Comparison of ENCODE assay signal across 10 cellular contexts in the genomic region with DNA sequence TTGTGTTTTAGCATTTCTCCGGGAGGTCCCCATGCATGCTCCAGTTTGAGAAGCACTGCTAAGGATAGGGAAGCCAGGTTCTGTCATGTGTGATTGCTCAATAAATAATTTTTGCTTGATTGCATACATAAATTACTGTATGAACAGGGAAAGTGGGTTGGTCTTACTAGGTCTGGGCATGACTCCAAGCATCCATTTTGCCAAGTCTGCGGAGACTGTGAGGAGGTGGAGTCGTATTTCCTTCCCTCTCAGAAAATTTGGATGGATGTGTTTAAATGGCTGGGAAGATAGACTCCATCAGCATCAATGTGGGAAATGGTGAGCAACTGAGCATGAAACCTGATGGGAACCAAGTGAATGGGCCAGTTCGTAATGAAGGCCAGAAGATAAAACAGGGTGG.
DNase-seq lines count a peak whose midpoint lies in the region; ATAC-seq and TF ChIP-seq lines count a peak whose summit lies in the region.
"Had no signal": no experiment of that assay in that cellular context is flagged by ENCODE, and none has a peak within 500 bp of the region (broad histone marks: within the 10 kb centered on the region; RNA-seq: fewer than 3 reads in every experiment).

No MANE protein-coding gene starts in this region.

- H3K27me3 ChIP-seq in gastroesophageal sphincter (no peaks in the 10 kb centered on the region), tibial artery (no peaks in the 10 kb centered on the region)
- H3K27me3 ChIP-seq: SJCRH30 had no signal

- H3K4me1 ChIP-seq in gastroesophageal sphincter, result peaks cover 0 to 12% (median 0%) of the 10 kb centered on the region in 3 donors
- peaks cover 0 to 13% (median 0%) of the 10 kb centered on the region in 4 donors for H3K4me1 ChIP-seq in tibial artery
- H3K4me1 ChIP-seq: SJCRH30 had no signal

- TF ChIP-seq POLR2A in gastroesophageal sphincter (IDR thresholded peaks at IDR 0.05), result no peak

- no peak for TF ChIP-seq EP300 in gastroesophageal sphincter (IDR thresholded peaks at IDR 0.05)

- 38% methylated on average over 3 of the region's 4 CpGs; no CpG with 5 or more reads in 1 of the 2 donors for WGBS in gastroesophageal sphincter (ENCODE audit: low coverage in 1 of 2), 2 donors

- peak; percentile 71 for ATAC-seq in gastroesophageal sphincter

- H3K4me3 ChIP-seq in gastroesophageal sphincter (no peak overlapping the region), tibial artery (no peak overlapping the region)
- H3K4me3 ChIP-seq: SJCRH30 had no signal

- TF ChIP-seq CTCF in gastroesophageal sphincter (IDR thresholded peaks at IDR 0.05), result no peak
- no peak for TF ChIP-seq CTCF in tibial artery (IDR thresholded peaks at IDR 0.05)
- no peak for TF ChIP-seq CTCF in GM20000 (IDR thresholded peaks at IDR 0.05; ENCODE audit: extremely low read depth, missing control alignments)

- DNase-seq in DMS79 treated with DMSO at 0.1 percent for 48 hours (lab: John Stamatoyannopoulos, UW) (peak; percentile 23), DMS79 (lab: John Stamatoyannopoulos, UW) (no peak), NCI-H748 treated with DMSO at 0.1 percent for 48 hours (lab: John Stamatoyannopoulos, UW) (peak; percentile 24), tibial artery (peak; percentile 44 to 71), GM20000 (ENCODE audit: low spot score) (no peak), germinal center (ENCODE audit: low spot score) (no peak)
- no peak for DNase-seq in stimulated activated naive CD4-positive, alpha-beta T cell (lab: John Stamatoyannopoulos, UW)

- no peaks in the 10 kb centered on the region for H3K36me3 ChIP-seq in gastroesophageal sphincter
- H3K36me3 ChIP-seq in tibial artery, result no peaks in the 10 kb centered on the region
- H3K36me3 ChIP-seq: SJCRH30 had no signal

- H3K27ac ChIP-seq in gastroesophageal sphincter, result no peak overlapping the region
- no peak overlapping the region for H3K27ac ChIP-seq in tibial artery
- H3K27ac ChIP-seq: 22Rv1, SJCRH30 had no signal

- no peaks in the 10 kb centered on the region for H3K9me3 ChIP-seq in gastroesophageal sphincter
- H3K9me3 ChIP-seq in tibial artery, result no peaks in the 10 kb centered on the region
- H3K9me3 ChIP-seq: SJCRH30 had no signal

- intact Hi-C loops in tibial artery (cut with DNase I; ENCODE audit: low total_unique reads), result loop anchor here (2.0 kb wide), 1 partner anchor 190 kb away; no protein-coding TSS in a partner anchor

Comparison
In these comparisons a context has a peak if more than half of its experiments do, and no peak if none do; other contexts are left out.
1. DNase-seq: peak in DMS79 treated with DMSO at 0.1 percent for 48 hours (single experiment), NCI-H748 treated with DMSO at 0.1 percent for 48 hours (single experiment) and tibial artery (2 of 2); none in DMS79 (single experiment), stimulated activated naive CD4-positive, alpha-beta T cell (0 of 6), GM20000 (single experiment) and germinal center (single experiment).